1 cellular context compared by ENCODE assay signal in the genomic region with DNA sequence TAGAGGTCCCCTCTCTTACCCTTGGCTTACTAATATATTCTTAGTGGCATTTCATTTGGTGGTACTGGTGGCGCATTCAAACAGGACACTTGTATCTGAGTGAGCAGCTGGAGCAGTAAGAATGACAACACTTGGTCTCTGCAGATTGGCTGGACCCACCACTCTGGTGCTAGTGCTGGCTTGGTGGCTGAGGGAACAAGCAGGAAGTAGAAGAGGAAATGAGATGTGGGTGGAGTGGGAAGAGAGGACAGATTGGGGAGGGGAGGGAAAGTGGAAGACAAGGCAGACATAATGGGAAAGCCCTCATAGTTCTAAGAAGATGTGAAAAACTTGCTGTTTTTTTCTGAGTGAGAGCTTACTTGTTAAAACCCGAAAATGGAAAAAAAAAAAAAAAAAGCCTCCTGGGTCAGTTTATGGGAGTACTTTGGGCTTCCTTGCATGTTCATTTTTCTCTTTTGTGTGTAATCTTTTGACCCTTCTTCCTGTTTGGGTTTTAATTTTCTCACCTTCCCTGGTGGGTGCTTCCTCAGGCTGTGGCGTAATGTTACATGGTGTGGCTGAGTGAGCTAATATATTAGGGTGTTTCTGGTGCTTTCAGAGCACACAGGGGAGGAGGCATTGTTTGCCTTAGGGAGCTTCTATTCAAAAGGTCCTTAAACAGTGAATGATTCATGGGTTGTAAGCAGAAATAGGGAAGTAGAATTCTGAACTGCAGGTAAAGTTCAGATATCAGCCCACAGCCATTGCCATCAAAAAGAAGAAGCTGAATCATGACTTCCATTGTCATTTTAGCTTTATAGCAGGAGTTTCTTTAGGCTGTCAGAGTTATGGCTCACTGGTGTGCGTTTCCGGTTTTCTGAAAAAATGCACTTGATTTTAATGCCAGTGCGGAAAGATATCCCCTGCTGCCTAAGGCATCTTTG.
A peak's percentile ranks its signal among the peaks of the same experiment; 100 is the strongest.
TF ChIP-seq lines count a peak whose summit lies in the region.

No MANE protein-coding gene starts in this region.

TF ChIP-seq in K562, 482 proteins besides CTCF, POLR2A, EP300 and RAD21 (continued from another document):
- TF ChIP-seq ETV6 (IDR thresholded peaks at IDR 0.05; ENCODE audit: borderline replicate concordance in 1 of 2, low read depth in 2 of 2, low read length in 1 of 2) (peak; percentile 83 to 85; a peak in 2 of 4 replicates), ETV6 (CRISPR knock-in tag; IDR thresholded peaks at IDR 0.05; ENCODE audit: borderline replicate concordance) (no peak), ARID1B (IDR thresholded peaks at IDR 0.05) (0 out of 2 replicates have a peak, but pooled peaks have one; percentile 14), SPI1 (IDR thresholded peaks at IDR 0.05; ENCODE audit: borderline replicate concordance, low read depth, low read length) (0 out of 2 replicates have a peak, but pooled peaks have one; percentile 26), NFE2 (IDR thresholded peaks at IDR 0.05; ENCODE audit: low read depth) (peak; percentile 29; the same call in 1 of the 2 replicates), EGR1 (conservative IDR thresholded peaks at IDR 0.05) (peak; percentile 73), MEIS2 (IDR thresholded peaks at IDR 0.05; ENCODE audit: partially characterized antibody) (peak; percentile 63), ASH1L (IDR thresholded peaks at IDR 0.05; ENCODE audit: borderline replicate concordance, low read depth, partially characterized antibody) (no peak)
- TF ChIP-seq, protein P1, sequence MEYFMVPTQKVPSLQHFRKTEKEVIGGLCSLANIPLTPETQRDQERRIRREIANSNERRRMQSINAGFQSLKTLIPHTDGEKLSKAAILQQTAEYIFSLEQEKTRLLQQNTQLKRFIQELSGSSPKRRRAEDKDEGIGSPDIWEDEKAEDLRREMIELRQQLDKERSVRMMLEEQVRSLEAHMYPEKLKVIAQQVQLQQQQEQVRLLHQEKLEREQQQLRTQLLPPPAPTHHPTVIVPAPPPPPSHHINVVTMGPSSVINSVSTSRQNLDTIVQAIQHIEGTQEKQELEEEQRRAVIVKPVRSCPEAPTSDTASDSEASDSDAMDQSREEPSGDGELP (CRISPR knock-in tag; IDR thresholded peaks at IDR 0.05; ENCODE audit: borderline replicate concordance) = peak; percentile 37; the same call in 1 of the 2 replicates
- TF ChIP-seq, protein P2, sequence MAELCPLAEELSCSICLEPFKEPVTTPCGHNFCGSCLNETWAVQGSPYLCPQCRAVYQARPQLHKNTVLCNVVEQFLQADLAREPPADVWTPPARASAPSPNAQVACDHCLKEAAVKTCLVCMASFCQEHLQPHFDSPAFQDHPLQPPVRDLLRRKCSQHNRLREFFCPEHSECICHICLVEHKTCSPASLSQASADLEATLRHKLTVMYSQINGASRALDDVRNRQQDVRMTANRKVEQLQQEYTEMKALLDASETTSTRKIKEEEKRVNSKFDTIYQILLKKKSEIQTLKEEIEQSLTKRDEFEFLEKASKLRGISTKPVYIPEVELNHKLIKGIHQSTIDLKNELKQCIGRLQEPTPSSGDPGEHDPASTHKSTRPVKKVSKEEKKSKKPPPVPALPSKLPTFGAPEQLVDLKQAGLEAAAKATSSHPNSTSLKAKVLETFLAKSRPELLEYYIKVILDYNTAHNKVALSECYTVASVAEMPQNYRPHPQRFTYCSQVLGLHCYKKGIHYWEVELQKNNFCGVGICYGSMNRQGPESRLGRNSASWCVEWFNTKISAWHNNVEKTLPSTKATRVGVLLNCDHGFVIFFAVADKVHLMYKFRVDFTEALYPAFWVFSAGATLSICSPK (IDR thresholded peaks at IDR 0.05; ENCODE audit: borderline replicate concordance) = no peak
